In genomic region chr3:132916096-132916495, GRCh38 we compare ENCODE assay signal across 21 cellular contexts.
DNase-seq lines count a peak whose midpoint lies in the region; ATAC-seq, FAIRE-seq and TF ChIP-seq lines count a peak whose summit lies in the region.
"Had no signal": no experiment of that assay in that cellular context is flagged by ENCODE, and none has a peak within 500 bp of the region (broad histone marks: within the 10 kb centered on the region; RNA-seq: fewer than 3 reads in every experiment).

No MANE protein-coding gene starts in this region.

- H3K9ac ChIP-seq in mammary epithelial cell (ENCODE audit: insufficient read depth, low read length) (no peak overlapping the region), mesendoderm (ENCODE audit: low read length) (no peak overlapping the region)

- no peak overlapping the region for H2BK5ac ChIP-seq in mesendoderm (ENCODE audit: low read length)

- H3K9me3 ChIP-seq in mammary epithelial cell (replicated peaks; ENCODE audit: insufficient read depth, low read length), result no peaks in the 10 kb centered on the region
- H3K9me3 ChIP-seq: BE2C had no signal

- H3K4me1 Mint-ChIP-seq in MCF 10A (ENCODE audit: insufficient read depth, unreplicated experiment), result no peaks in the 10 kb centered on the region
- H3K4me1 Mint-ChIP-seq in osteocyte (ENCODE audit: unreplicated experiment), result peaks cover 37% of the 10 kb centered on the region
- H3K4me1 Mint-ChIP-seq: CD4-positive, CD25-positive, alpha-beta regulatory T cell had no signal

- in situ Hi-C loops in mammary epithelial cell (cut with MboI; ENCODE audit: low sequenced_read_pairs in 2 of 2), result no loop called here

- POLR2A ChIA-PET in MCF 10A (lab: Yijun Ruan, JAX), result no interaction called here

- H3K27me3 Mint-ChIP-seq in MCF 10A (ENCODE audit: insufficient read depth, unreplicated experiment) (peaks cover 45% of the 10 kb centered on the region), osteocyte (ENCODE audit: unreplicated experiment) (peaks cover 5% of the 10 kb centered on the region)
- H3K27me3 Mint-ChIP-seq: CD4-positive, CD25-positive, alpha-beta regulatory T cell had no signal

- H4K20me1 ChIP-seq in mammary epithelial cell (ENCODE audit: insufficient read depth, low read length), result no peaks in the 10 kb centered on the region

- no peak overlapping the region for H3K56ac ChIP-seq in mesendoderm (ENCODE audit: low read length)

- DNase-seq in MCF 10A (ENCODE audit: unreplicated experiment) (peak; percentile 20), mammary epithelial cell (no peak), choroid plexus epithelial cell (ENCODE audit: low read depth) (peak; percentile 22), osteocyte (ENCODE audit: extremely low spot score, unreplicated experiment) (no peak), mesendoderm (no peak), GDM1 (lab: John Stamatoyannopoulos, UW) (no peak), Right ventricle myocardium superior (no peak), D721Med (ENCODE audit: insufficient read length, low spot score) (no peak)
- DNase-seq: 8988T; BE2C; CD4-positive, CD25-positive, alpha-beta regulatory T cell; COR-L47; H7; KG1; NCI-H1048; NCI-H1436; NCI-H1930; NCI-H345; NCI-H524 treated with DMSO at 0.1 percent for 48 hours; PC-9 had no signal

- H3K4me2 ChIP-seq in mammary epithelial cell (ENCODE audit: insufficient read depth, low read depth, low read length) (no peak overlapping the region), mesendoderm (ENCODE audit: low read length) (no peak overlapping the region)
- H3K4me2 ChIP-seq: PC-9 had no signal

- BruUV-seq in MCF 10A (replicated peaks; lab: Mats Ljungman, UMichigan) (no TSS peak), mammary epithelial cell (replicated peaks; lab: Mats Ljungman, UMichigan) (no TSS peak)

- H3K27ac ChIP-seq in mammary epithelial cell (ENCODE audit: insufficient read depth, low read depth, low read length) (no peak overlapping the region), mesendoderm (ENCODE audit: low read depth, low read length) (no peak overlapping the region)
- H3K27ac ChIP-seq: PC-9 had no signal

- FAIRE-seq in D721Med (lab: Jason Lieb, UNC), result no peak
- FAIRE-seq: GM12878 had no signal

- H3K4me1 ChIP-seq in mammary epithelial cell (ENCODE audit: insufficient read depth, low read length) (no peaks in the 10 kb centered on the region), mesendoderm (ENCODE audit: control insufficient read depth, low read depth, low read length) (no peaks in the 10 kb centered on the region)

- H3K79me1 ChIP-seq in mesendoderm (ENCODE audit: low read length), result no peaks in the 10 kb centered on the region

- no peak overlapping the region for H4K5ac ChIP-seq in mesendoderm (ENCODE audit: low read length)

- H3K4me3 ChIP-seq in mammary epithelial cell (replicated peaks in 1 of 3; ENCODE audit: insufficient read depth in 1 of 3, low read depth in 2 of 3, low read length in 3 of 3) (no peak overlapping the region), choroid plexus epithelial cell (ENCODE audit: low read depth, low read length) (no peak overlapping the region), mesendoderm (ENCODE audit: low read length) (no peak overlapping the region)
- H3K4me3 ChIP-seq: GM12878, PC-9 had no signal

- H4K8ac ChIP-seq in mesendoderm (ENCODE audit: low read depth, low read length), result no peak overlapping the region

- dilution Hi-C loops in mammary epithelial cell (cut with HindIII; ENCODE audit: low sequenced_read_pairs), result no loop called here

- no peaks in the 10 kb centered on the region for H3K9me3 Mint-ChIP-seq in MCF 10A (ENCODE audit: unreplicated experiment)
- H3K9me3 Mint-ChIP-seq in osteocyte (ENCODE audit: unreplicated experiment), result peaks cover 14% of the 10 kb centered on the region

- ATAC-seq in Right ventricle myocardium superior (ENCODE audit: poor library complexity), result no peak
- ATAC-seq: GM12878 had no signal

- CTCF ChIA-PET in MCF 10A (lab: Yijun Ruan, JAX), result interaction anchor here (0.6 kb wide), 1 partner anchor 958 kb away, joined by 3 read pairs; no protein-coding TSS in a partner anchor
- CTCF ChIA-PET in mammary epithelial cell (lab: Charles Lee; ENCODE audit: low non-redundant PET), result no interaction called here

- TF ChIP-seq CTCF in MCF 10A (IDR thresholded peaks at IDR 0.05; ENCODE audit: unreplicated experiment), result no peak
- TF ChIP-seq CTCF in mammary epithelial cell (conservative IDR thresholded peaks at IDR 0.05 in 1 of 2, IDR thresholded peaks at IDR 0.05 in 1 of 2; ENCODE audit: extremely low read depth in 1 of 2, insufficient read depth in 1 of 2, low read depth in 1 of 2, low read length in 2 of 2), result no peak
- no peak for TF ChIP-seq CTCF in choroid plexus epithelial cell (conservative IDR thresholded peaks at IDR 0.05; ENCODE audit: low read depth, low read length)
- TF ChIP-seq CTCF in osteocyte (IDR thresholded peaks at IDR 0.05), result no peak
- TF ChIP-seq CTCF in D721Med (IDR thresholded peaks at IDR 0.05; ENCODE audit: insufficient read depth, missing control alignments), result no peak

- H3K27ac Mint-ChIP-seq in MCF 10A (ENCODE audit: low read depth, unreplicated experiment) (no peak overlapping the region), osteocyte (ENCODE audit: unreplicated experiment) (peak overlapping the region; percentile 43)
- H3K27ac Mint-ChIP-seq: CD4-positive, CD25-positive, alpha-beta regulatory T cell had no signal

- H3K79me2 ChIP-seq in mammary epithelial cell (ENCODE audit: insufficient read depth, low read length) (no peaks in the 10 kb centered on the region), mesendoderm (ENCODE audit: control insufficient read depth, insufficient read depth, low read length) (no peaks in the 10 kb centered on the region)

- H2BK15ac ChIP-seq in mesendoderm (replicated peaks; ENCODE audit: low read depth), result no peak overlapping the region

- no peaks in the 10 kb centered on the region for H3K36me3 ChIP-seq in mammary epithelial cell (ENCODE audit: insufficient read depth, low read length)
- H3K36me3 ChIP-seq in mesendoderm (ENCODE audit: control insufficient read depth, insufficient read depth, low read length), result no peaks in the 10 kb centered on the region
- H3K36me3 ChIP-seq: BE2C had no signal

- 0% methylated on average over 1 of the region's 1 CpG for WGBS in mammary epithelial cell (ENCODE audit: low coverage, missing lambda C conversion rate)
- WGBS in mesendoderm (ENCODE audit: extremely low coverage, insufficient coverage, low lambda C conversion rate), result no CpG with 5 or more reads among the region's 1 CpG

- H3K23ac ChIP-seq in mesendoderm (ENCODE audit: low read length), result no peak overlapping the region

- H2BK120ac ChIP-seq in mesendoderm (ENCODE audit: low read depth, low read length), result no peak overlapping the region

- H3K4ac ChIP-seq in mesendoderm (ENCODE audit: low read depth, low read length), result no peak overlapping the region

- no peak overlapping the region for H2AK5ac ChIP-seq in mesendoderm (ENCODE audit: low read length)

- no peaks in the 10 kb centered on the region for H3K36me3 Mint-ChIP-seq in MCF 10A (ENCODE audit: insufficient read depth, unreplicated experiment)
- no peaks in the 10 kb centered on the region for H3K36me3 Mint-ChIP-seq in osteocyte (ENCODE audit: unreplicated experiment)
- H3K36me3 Mint-ChIP-seq: CD4-positive, CD25-positive, alpha-beta regulatory T cell had no signal

- H3K27me3 ChIP-seq in mammary epithelial cell (ENCODE audit: insufficient read depth, low read length), result peaks cover 2% of the 10 kb centered on the region
- no peaks in the 10 kb centered on the region for H3K27me3 ChIP-seq in mesendoderm (ENCODE audit: insufficient read depth, low read length, poor library complexity)
- H3K27me3 ChIP-seq: BE2C had no signal

- H3K18ac ChIP-seq in mesendoderm (ENCODE audit: low read length), result no peak overlapping the region

- intact Hi-C loops in MCF 10A (cut with micrococcal nuclease), result no loop called here
- intact Hi-C loops in mammary epithelial cell (cut with micrococcal nuclease), result no loop called here
- intact Hi-C loops in Right ventricle myocardium superior (cut with DNase I), result no loop called here

- no peak overlapping the region for H2AFZ ChIP-seq in mammary epithelial cell (ENCODE audit: low read depth, low read length)
- H2AFZ ChIP-seq: PC-9 had no signal

- H3K4me3 Mint-ChIP-seq in MCF 10A (ENCODE audit: unreplicated experiment), result no peak overlapping the region
- H3K4me3 Mint-ChIP-seq in osteocyte (ENCODE audit: unreplicated experiment), result no peak overlapping the region

Comparison
In these comparisons a context has a peak if more than half of its experiments do, and no peak if none do; other contexts are left out.
1. DNase-seq: peak in MCF 10A (single experiment) and choroid plexus epithelial cell (single experiment); none in mammary epithelial cell (single experiment), osteocyte (single experiment), mesendoderm (single experiment), GDM1 (single experiment), Right ventricle myocardium superior (single experiment) and D721Med (single experiment).